36 cellular contexts compared by ENCODE assay signal in the genomic region with DNA sequence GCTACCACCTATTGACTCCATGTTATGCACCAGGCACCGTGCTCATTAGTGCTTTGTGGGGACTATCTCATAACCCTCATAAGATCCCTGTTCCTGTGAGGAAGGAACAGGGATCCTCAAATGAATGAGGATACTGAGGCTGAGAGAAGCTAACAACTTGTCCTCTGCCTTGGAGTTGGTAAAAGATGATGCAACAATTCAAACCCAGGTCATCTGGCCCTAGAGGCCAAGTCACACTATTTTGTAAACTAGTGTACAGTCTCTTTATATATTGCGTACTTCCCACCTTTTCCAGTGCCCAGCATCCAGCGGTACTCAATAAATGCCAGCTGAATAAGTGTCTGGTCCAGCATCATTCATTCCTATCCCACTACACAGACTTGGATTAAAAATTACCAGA.
"Had no signal": no experiment of that assay in that cellular context is flagged by ENCODE, and none has a peak within 500 bp of the region (broad histone marks: within the 10 kb centered on the region; RNA-seq: fewer than 3 reads in every experiment).

No MANE protein-coding gene starts in this region.

- H3K27ac ChIP-seq: adrenal gland, body of pancreas, brain microvascular endothelial cell, breast epithelium, VCaP had no signal

- ATAC-seq: activated CD8-positive, alpha-beta T cell treated with anti-CD3 and anti-CD28 coated beads for 36 hours; activated naive CD4-positive, alpha-beta T cell treated with anti-CD3 and anti-CD28 coated beads, Interleukin-2, amount 50 U/mL, for 72 hours; activated T-cell treated with anti-CD3 and anti-CD28 coated beads, Interleukin-2, amount 50 U/mL, for 4 hours; activated T-cell treated with anti-CD3 and anti-CD28 coated beads, Interleukin-2, amount 50 U/mL, for 72 hours; activated T-helper 17 cell treated with anti-CD3 and anti-CD28 coated beads, Interleukin-2, amount 50 U/mL, for 72 hours; body of pancreas had no signal

- DNase-seq: activated B cell treated with CpG ODN at 0.5 μM for 24 hours; activated CD4-positive, alpha-beta memory T cell treated with anti-CD3 and anti-CD28 coated beads for 36 hours; activated CD4-positive, alpha-beta T cell treated with anti-CD3 and anti-CD28 coated beads for 4 hours; activated CD4-positive, alpha-beta T cell treated with anti-CD3 and anti-CD28 coated beads, Interleukin-2, amount 10 ng/mL, durations not matched to agents 24 days and 14 days; activated CD4-positive, alpha-beta T cell treated with anti-CD3 and anti-CD28 coated beads, Interleukin-2, amount 50 U/mL, for 1 hour; activated CD4-positive, alpha-beta T cell treated with anti-CD3 and anti-CD28 coated beads, Interleukin-2, amount 50 U/mL, for 4 hours; activated CD4-positive, CD25-positive, alpha-beta regulatory T cell treated with anti-CD3 and anti-CD28 coated beads, Interleukin-2, amount 50 U/mL, for 72 hours; activated CD8-positive, alpha-beta memory T cell treated with anti-CD3 and anti-CD28 coated beads, Interleukin-2, amount 50 U/mL, for 4 hours; activated CD8-positive, alpha-beta T cell treated with anti-CD3 and anti-CD28 coated beads for 36 hours; activated effector memory CD4-positive, alpha-beta T cell treated with anti-CD3 and anti-CD28 coated beads, Interleukin-2, amount 50 U/mL, for 16 hours; activated gamma-delta T cell treated with Interleukin-2 at 50 U/mL for 16 hours; activated naive CD4-positive, alpha-beta T cell; activated naive CD4-positive, alpha-beta T cell treated with anti-CD3 and anti-CD28 coated beads for 36 hours; activated naive CD4-positive, alpha-beta T cell treated with anti-CD3 and anti-CD28 coated beads, Interleukin-2, amount 50 U/mL, for 16 hours; activated naive CD8-positive, alpha-beta T cell treated with anti-CD3 and anti-CD28 coated beads for 36 hours; activated T-cell treated with anti-CD3 and anti-CD28 coated beads for 4 hours; activated T-cell treated with anti-CD3 and anti-CD28 coated beads, Interleukin-2, amount 50 U/mL, for 1 hour; activated T-cell treated with anti-CD3 and anti-CD28 coated beads, Interleukin-2, amount 50 U/mL, for 4 hours; activated T-cell treated with anti-CD3 and anti-CD28 coated beads, Interleukin-2, amount 50 U/mL, for 72 hours; adrenal gland; amniotic stem cell; aorta; body of pancreas; brain microvascular endothelial cell; central memory CD4-positive, alpha-beta T cell; T-helper 2 cell; T-helper 9 cell had no signal

- H3K9me3 ChIP-seq: adrenal gland, body of pancreas, breast epithelium had no signal

- FAIRE-seq: astrocyte, colon, TTC549 had no signal

- H3K27me3 ChIP-seq: adrenal gland, body of pancreas, breast epithelium had no signal

- H3K27me3 Mint-ChIP-seq: activated B cell treated with CpG ODN at 0.5 μM for 24 hours had no signal

- H3K36me3 ChIP-seq: adrenal gland, brain microvascular endothelial cell, breast epithelium had no signal

- H3K4me3 Mint-ChIP-seq: activated B cell treated with CpG ODN at 0.5 μM for 24 hours; activated CD4-positive, alpha-beta memory T cell treated with anti-CD3 and anti-CD28 coated beads for 36 hours; activated CD4-positive, alpha-beta T cell treated with anti-CD3 and anti-CD28 coated beads, Interleukin-2, amount 10 ng/mL, durations not matched to agents 24 days and 14 days; activated CD8-positive, alpha-beta T cell treated with anti-CD3 and anti-CD28 coated beads for 36 hours; activated naive CD4-positive, alpha-beta T cell treated with anti-CD3 and anti-CD28 coated beads for 36 hours; activated naive CD8-positive, alpha-beta T cell treated with anti-CD3 and anti-CD28 coated beads for 36 hours; activated T-cell treated with anti-CD3 and anti-CD28 coated beads, Interleukin-2, amount 50 U/mL, for 4 hours; activated T-cell treated with anti-CD3 and anti-CD28 coated beads, Interleukin-2, amount 50 U/mL, for 72 hours; activated T-helper 1 cell treated with anti-CD3 and anti-CD28 coated beads, Interleukin-12 subunit alpha, Interleukin-12 subunit beta, Interleukin-2, Interleukin-4 antibody, amounts not matched to agents 30 ng/mL and 10 ng/mL and 1 ng/mL, durations not matched to agents 14 hours and 24 hours and 36 hours; activated T-helper 17 cell treated with anti-CD3 and anti-CD28 coated beads, Interleukin-2, amount 50 U/mL, for 72 hours; T-helper 2 cell treated with Interferon-gamma antibody and Interleukin-4, amounts not matched to agents 5 μg/mL and 100 μg/mL, for 36 hours had no signal

- H3K27ac Mint-ChIP-seq: activated B cell treated with CpG ODN at 0.5 μM for 24 hours; activated CD4-positive, alpha-beta memory T cell treated with anti-CD3 and anti-CD28 coated beads for 36 hours; activated CD4-positive, alpha-beta T cell treated with anti-CD3 and anti-CD28 coated beads, Interleukin-2, amount 10 ng/mL, durations not matched to agents 24 days and 14 days; activated CD8-positive, alpha-beta T cell treated with anti-CD3 and anti-CD28 coated beads for 36 hours; activated naive CD4-positive, alpha-beta T cell treated with anti-CD3 and anti-CD28 coated beads for 36 hours; activated naive CD4-positive, alpha-beta T cell treated with anti-CD3 and anti-CD28 coated beads, Interleukin-2, amount 50 U/mL, for 72 hours; activated naive CD8-positive, alpha-beta T cell treated with anti-CD3 and anti-CD28 coated beads for 36 hours; activated T-cell treated with anti-CD3 and anti-CD28 coated beads, Interleukin-2, amount 50 U/mL, for 72 hours; activated T-helper 1 cell treated with anti-CD3 and anti-CD28 coated beads, Interleukin-12 subunit alpha, Interleukin-12 subunit beta, Interleukin-2, Interleukin-4 antibody, amounts not matched to agents 30 ng/mL and 10 ng/mL and 1 ng/mL, durations not matched to agents 14 hours and 24 hours and 36 hours; activated T-helper 17 cell treated with anti-CD3 and anti-CD28 coated beads, Interleukin-2, amount 50 U/mL, for 72 hours; T-helper 2 cell treated with Interferon-gamma antibody and Interleukin-4, amounts not matched to agents 5 μg/mL and 100 μg/mL, for 36 hours had no signal

- H3K4me1 Mint-ChIP-seq: activated B cell treated with CpG ODN at 0.5 μM for 24 hours; activated CD4-positive, alpha-beta T cell treated with anti-CD3 and anti-CD28 coated beads, Interleukin-2, amount 10 ng/mL, durations not matched to agents 24 days and 14 days; activated naive CD8-positive, alpha-beta T cell treated with anti-CD3 and anti-CD28 coated beads for 36 hours; activated T-helper 17 cell treated with anti-CD3 and anti-CD28 coated beads, Interleukin-2, amount 50 U/mL, for 72 hours had no signal

- H3K4me3 ChIP-seq: adrenal gland, body of pancreas, breast epithelium had no signal

- H3K36me3 Mint-ChIP-seq: activated CD4-positive, alpha-beta memory T cell treated with anti-CD3 and anti-CD28 coated beads for 36 hours; activated naive CD4-positive, alpha-beta T cell treated with anti-CD3 and anti-CD28 coated beads, Interleukin-2, amount 50 U/mL, for 72 hours; activated naive CD8-positive, alpha-beta T cell treated with anti-CD3 and anti-CD28 coated beads for 36 hours had no signal

- H3K9me3 Mint-ChIP-seq: activated B cell treated with CpG ODN at 0.5 μM for 24 hours; activated CD4-positive, alpha-beta memory T cell treated with anti-CD3 and anti-CD28 coated beads for 36 hours; activated CD4-positive, alpha-beta T cell treated with anti-CD3 and anti-CD28 coated beads, Interleukin-2, amount 10 ng/mL, durations not matched to agents 24 days and 14 days; activated CD8-positive, alpha-beta T cell treated with anti-CD3 and anti-CD28 coated beads for 36 hours; activated naive CD4-positive, alpha-beta T cell treated with anti-CD3 and anti-CD28 coated beads for 36 hours; activated naive CD4-positive, alpha-beta T cell treated with anti-CD3 and anti-CD28 coated beads, Interleukin-2, amount 50 U/mL, for 72 hours; activated naive CD8-positive, alpha-beta T cell treated with anti-CD3 and anti-CD28 coated beads for 36 hours; activated T-cell treated with anti-CD3 and anti-CD28 coated beads, Interleukin-2, amount 50 U/mL, for 4 hours; activated T-cell treated with anti-CD3 and anti-CD28 coated beads, Interleukin-2, amount 50 U/mL, for 72 hours; activated T-helper 1 cell treated with anti-CD3 and anti-CD28 coated beads, Interleukin-12 subunit alpha, Interleukin-12 subunit beta, Interleukin-2, Interleukin-4 antibody, amounts not matched to agents 30 ng/mL and 10 ng/mL and 1 ng/mL, durations not matched to agents 14 hours and 24 hours and 36 hours; activated T-helper 17 cell treated with anti-CD3 and anti-CD28 coated beads, Interleukin-2, amount 50 U/mL, for 72 hours; T-helper 2 cell treated with Interferon-gamma antibody and Interleukin-4, amounts not matched to agents 5 μg/mL and 100 μg/mL, for 36 hours had no signal

- H3K4me1 ChIP-seq: adrenal gland, body of pancreas, breast epithelium had no signal
